ENCODE assay signal across 8 cellular contexts in genomic region chr6:138509371-138509770, GRCh38. TPM values are rescaled to one million over a fixed set of nuclear protein-coding genes. Genes with fewer than 3 reads are reported as not detected.
DNase-seq lines count a peak whose midpoint lies in the region; ATAC-seq, FAIRE-seq and TF ChIP-seq lines count a peak whose summit lies in the region.

No MANE protein-coding gene starts in this region.

- no peaks in the 10 kb centered on the region for H3F3A ChIP-seq in MM.1S (ENCODE audit: insufficient read depth, low read length)

- no peak overlapping the region for H3K27ac ChIP-seq in MM.1S (ENCODE audit: low read length)
- no peak overlapping the region for H3K27ac ChIP-seq in effector memory CD4-positive, alpha-beta T cell (ENCODE audit: insufficient read depth, low read length, poor library complexity, severe bottlenecking)

- H3K4me1 ChIP-seq in MM.1S (ENCODE audit: low read length) (no peaks in the 10 kb centered on the region), mucosa of descending colon (ENCODE audit: low read depth) (peaks cover 33% of the 10 kb centered on the region)
- no peaks in the 10 kb centered on the region for H3K4me1 ChIP-seq in effector memory CD4-positive, alpha-beta T cell (ENCODE audit: control insufficient read depth, insufficient read depth, low read length, poor library complexity, severe bottlenecking)

- H3K9me3 ChIP-seq in MM.1S (replicated peaks; ENCODE audit: insufficient read depth, low read length) (no peaks in the 10 kb centered on the region), mucosa of descending colon (no peaks in the 10 kb centered on the region)
- no peaks in the 10 kb centered on the region for H3K9me3 ChIP-seq in effector memory CD4-positive, alpha-beta T cell (ENCODE audit: control insufficient read depth, low read length)

- TF ChIP-seq CTCF in MM.1S (IDR thresholded peaks at IDR 0.05; ENCODE audit: low read length) (peak; percentile 54), mucosa of descending colon (IDR thresholded peaks at IDR 0.05) (peak; percentile 32)

- H3K9ac ChIP-seq in MM.1S (ENCODE audit: low read length): no peak overlapping the region

- no peaks in the 10 kb centered on the region for H4K20me1 ChIP-seq in MM.1S (ENCODE audit: insufficient read depth, low read length)

- H3K4me3 ChIP-seq in MM.1S (ENCODE audit: low read length) (no peak overlapping the region), mucosa of descending colon (no peak overlapping the region)
- H3K4me3 ChIP-seq in effector memory CD4-positive, alpha-beta T cell (ENCODE audit: insufficient read depth, low read depth, low read length, poor library complexity, severe bottlenecking): no peak overlapping the region

- ATAC-seq in mucosa of descending colon (peak; percentile 59), HG03139 (IDR thresholded peaks at IDR 0.05; ENCODE audit: unreplicated experiment) (no peak), GM21528 (IDR thresholded peaks at IDR 0.05; ENCODE audit: low FRiP score, unreplicated experiment) (no peak)

- H2AFZ ChIP-seq in MM.1S (ENCODE audit: low read length): no peak overlapping the region

- no peaks in the 10 kb centered on the region for H3K79me2 ChIP-seq in MM.1S (ENCODE audit: low read length)

- no peaks in the 10 kb centered on the region for H3K9me2 ChIP-seq in MM.1S (replicated peaks; ENCODE audit: insufficient read depth, low read length)

- DNase-seq in NCI-H510A treated with DMSO at 0.1 percent for 48 hours (lab: John Stamatoyannopoulos, UW) (peak; percentile 13), NCI-H510A (lab: John Stamatoyannopoulos, UW) (no peak), MM.1S (peak; percentile 27), mucosa of descending colon (peak in 2 of 3 donors; percentile 57 to 89)
- DNase-seq in effector memory CD4-positive, alpha-beta T cell: peak in 2 of 3 donors; percentile 5 to 18

- no peak overlapping the region for H3K4me2 ChIP-seq in MM.1S (ENCODE audit: low read depth, low read length)

- H3K36me3 ChIP-seq in MM.1S (replicated peaks; ENCODE audit: insufficient read depth, low read length) (no peaks in the 10 kb centered on the region), mucosa of descending colon (ENCODE audit: low read depth) (no peaks in the 10 kb centered on the region)
- H3K36me3 ChIP-seq in effector memory CD4-positive, alpha-beta T cell (ENCODE audit: control insufficient read depth, insufficient read depth, low read length): no peaks in the 10 kb centered on the region

- peak; percentile 78 for FAIRE-seq in TTC549 (lab: Jason Lieb, UNC)

- no peaks in the 10 kb centered on the region for H3K27me3 ChIP-seq in MM.1S (replicated peaks; ENCODE audit: insufficient read depth, low read length)
- no peaks in the 10 kb centered on the region for H3K27me3 ChIP-seq in effector memory CD4-positive, alpha-beta T cell (replicated peaks; ENCODE audit: control insufficient read depth, insufficient read depth, low read length, poor library complexity, severe bottlenecking)

- intact Hi-C loops in mucosa of descending colon (cut with DNase I, micrococcal nuclease): loop anchor here in 1 of 2 donors (5.0 kb wide), 1 partner anchor 82 kb away; no protein-coding TSS in a partner anchor

RNA-seq across cellular contexts. Expression of gene NHSL1, which starts 10.1 kb away (rescaled TPM):
- 100 to 1,000 TPM in 2 of 3 donors, 10 to 100 TPM in 1; 53.1 to 155 (median 107) TPM for total RNA-seq in mucosa of descending colon
